1 cellular context compared by ENCODE assay signal in the genomic region with DNA sequence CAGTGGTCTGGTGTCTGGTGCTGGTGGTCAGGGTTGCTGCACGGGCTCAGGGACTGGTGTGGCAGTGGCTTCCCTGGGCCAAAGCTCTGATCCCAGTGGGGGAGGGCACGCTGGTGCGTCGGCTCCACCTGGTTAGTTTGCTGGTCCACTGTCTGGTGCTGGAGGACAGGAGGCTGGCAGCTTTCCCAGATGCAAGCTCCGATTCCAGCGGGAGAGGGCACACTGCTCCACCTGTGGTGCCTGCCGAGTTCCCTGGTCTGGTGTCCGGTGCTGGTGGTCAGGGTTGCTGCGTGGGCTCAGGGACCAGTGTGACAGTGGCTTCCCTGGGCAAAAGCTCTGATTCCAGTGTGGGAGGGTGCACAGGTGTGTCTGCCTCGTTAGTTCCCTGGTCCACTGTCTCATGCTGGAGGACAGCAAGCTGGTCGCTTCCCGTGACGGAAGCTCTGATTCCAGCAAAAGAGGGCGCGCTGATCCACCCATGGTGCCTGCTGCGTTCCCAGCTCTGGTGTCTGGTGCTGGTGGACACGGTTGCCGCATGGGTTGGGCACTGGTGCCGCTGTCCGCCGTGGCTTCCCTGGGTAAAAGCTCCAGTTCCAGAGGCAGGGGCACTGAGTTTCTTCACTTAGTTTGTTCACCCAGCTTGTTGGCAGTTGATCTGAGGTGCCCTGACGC.
TF ChIP-seq lines count a peak whose summit lies in the region.

No MANE protein-coding gene starts in this region.

TF ChIP-seq in GM12878, 131 proteins besides CTCF, POLR2A, EP300 and RAD21 (continued from another document):
- TF ChIP-seq, protein P1, sequence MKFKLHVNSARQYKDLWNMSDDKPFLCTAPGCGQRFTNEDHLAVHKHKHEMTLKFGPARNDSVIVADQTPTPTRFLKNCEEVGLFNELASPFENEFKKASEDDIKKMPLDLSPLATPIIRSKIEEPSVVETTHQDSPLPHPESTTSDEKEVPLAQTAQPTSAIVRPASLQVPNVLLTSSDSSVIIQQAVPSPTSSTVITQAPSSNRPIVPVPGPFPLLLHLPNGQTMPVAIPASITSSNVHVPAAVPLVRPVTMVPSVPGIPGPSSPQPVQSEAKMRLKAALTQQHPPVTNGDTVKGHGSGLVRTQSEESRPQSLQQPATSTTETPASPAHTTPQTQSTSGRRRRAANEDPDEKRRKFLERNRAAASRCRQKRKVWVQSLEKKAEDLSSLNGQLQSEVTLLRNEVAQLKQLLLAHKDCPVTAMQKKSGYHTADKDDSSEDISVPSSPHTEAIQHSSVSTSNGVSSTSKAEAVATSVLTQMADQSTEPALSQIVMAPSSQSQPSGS (IDR thresholded peaks at IDR 0.05; ENCODE audit: low read length): no peak
